Comparison of ENCODE assay signal across 34 cellular contexts in the genomic region with DNA sequence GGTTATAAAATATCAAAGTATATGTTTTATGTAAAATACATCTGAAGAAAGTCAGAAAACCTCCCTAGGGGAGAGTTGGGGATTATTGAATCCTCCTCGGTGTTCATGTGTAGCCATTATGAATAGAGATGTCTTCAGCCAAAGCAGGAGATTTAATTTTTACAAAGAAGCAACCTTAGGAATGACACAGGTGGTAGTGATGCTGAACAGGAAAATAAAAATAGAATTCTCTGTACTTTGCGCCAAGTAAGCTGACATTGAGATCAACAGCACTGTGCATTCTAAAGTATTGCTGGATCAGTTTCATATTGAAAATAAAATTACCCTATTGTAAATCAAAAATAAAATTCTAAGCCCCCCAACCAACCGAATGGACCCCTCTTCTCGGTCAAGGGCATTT.
"Had no signal": no experiment of that assay in that cellular context is flagged by ENCODE, and none has a peak within 500 bp of the region (broad histone marks: within the 10 kb centered on the region; RNA-seq: fewer than 3 reads in every experiment).

No MANE protein-coding gene starts in this region.

- DNase-seq: Karpas-422, Kasumi-1, MG63, MM.1S, MV-4-11, NCI-H1092, NCI-H1092 treated with DMSO at 0.1 percent for 48 hours, NCI-H1105, NCI-H1105 treated with DMSO at 0.1 percent for 48 hours, NCI-H1417, NCI-H1417 treated with DMSO at 0.1 percent for 48 hours, NCI-H1436, NCI-H1436 treated with DMSO at 0.1 percent for 48 hours, NCI-H146, NCI-H1694, NCI-H1694 treated with DMSO at 0.1 percent for 48 hours, NCI-H187, NCI-H187 treated with DMSO at 0.1 percent for 48 hours, NCI-H1930, NCI-H2029, NCI-H2029 treated with DMSO at 0.1 percent for 48 hours, NCI-H2081, NCI-H2081 treated with DMSO at 0.1 percent for 48 hours, NCI-H2107, NCI-H2171, NCI-H2171 treated with DMSO at 0.1 percent for 48 hours, NCI-H2227 treated with DMSO at 0.1 percent for 48 hours, NCI-H226, NCI-H345, NCI-H446, NCI-H446 treated with DMSO at 0.1 percent for 48 hours, NCI-H510A, NCI-H510A treated with DMSO at 0.1 percent for 48 hours, NCI-H524 had no signal
